29 cellular contexts compared by ENCODE assay signal in the genomic region with DNA sequence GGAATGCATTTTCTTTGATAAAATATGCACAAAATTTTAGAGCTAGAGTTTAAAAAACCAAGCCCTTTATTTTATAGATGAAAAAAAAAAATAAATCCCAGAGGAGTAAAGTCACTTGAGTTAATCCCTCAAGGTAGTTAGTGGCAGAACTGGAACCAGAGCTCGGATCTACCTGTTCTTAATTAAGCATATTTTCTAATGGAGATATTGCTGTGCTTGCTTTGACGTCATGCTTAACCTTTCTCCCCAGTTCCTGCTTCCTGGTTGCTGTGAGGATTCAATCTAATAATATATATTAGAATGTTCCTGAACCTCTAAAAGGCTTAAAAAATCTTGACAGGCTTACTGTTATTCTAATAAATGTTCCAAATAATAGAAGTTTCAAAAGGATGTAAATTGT.
"Had no signal": no experiment of that assay in that cellular context is flagged by ENCODE, and none has a peak within 500 bp of the region (broad histone marks: within the 10 kb centered on the region; RNA-seq: fewer than 3 reads in every experiment).

No MANE protein-coding gene starts in this region.

- H3K4me2 ChIP-seq: neural progenitor cell had no signal

- H3K4me1 ChIP-seq: neural progenitor cell, parathyroid adenoma, psoas muscle, right lobe of liver, stomach, thyroid gland, tibial nerve, upper lobe of left lung, vagina had no signal

- H3K4me1 Mint-ChIP-seq: naive thymus-derived CD8-positive, alpha-beta T cell; stimulated activated effector memory CD8-positive, alpha-beta T cell treated with anti-CD3 and anti-CD28 coated beads, Interleukin-12 subunit alpha, Interleukin-12 subunit beta, amount 100 ng/mL, for 72 hours; stimulated activated naive B cell treated with anti-CD40 and anti-IgM and Interleukin-4, amounts not matched to agents 10 μg/mL and 1 μg/mL and 100 μg/mL, for 72 hours had no signal

- H3K27ac Mint-ChIP-seq: naive thymus-derived CD8-positive, alpha-beta T cell; natural killer cell treated with Interleukin-12 subunit alpha and Interleukin-12 subunit beta and Interleukin-15 and Interleukin-18, amount 100 ng/mL, for 72 hours; nephron progenitor cell; neural progenitor cell; progenitor cell of endocrine pancreas; stimulated activated effector memory CD8-positive, alpha-beta T cell treated with anti-CD3 and anti-CD28 coated beads, Interleukin-12 subunit alpha, Interleukin-12 subunit beta, amount 100 ng/mL, for 72 hours; stimulated activated naive B cell treated with anti-CD40 and anti-IgM and Interleukin-4, amounts not matched to agents 10 μg/mL and 1 μg/mL and 100 μg/mL, for 72 hours; stimulated activated naive CD8-positive, alpha-beta T cell treated with anti-CD3 and anti-CD28 coated beads, Interleukin-15, Interleukin-2, amounts not matched to agents 100 ng/mL and 50 ng/mL, for 24 hours had no signal

- DNase-seq: naive thymus-derived CD8-positive, alpha-beta T cell; nephron progenitor cell; occipital lobe; ovary; posterior cingulate gyrus; psoas muscle; right cardiac atrium; right lobe of liver; sigmoid colon; small intestine; stimulated activated CD4-positive, alpha-beta T cell treated with anti-CD3 and anti-CD28 coated beads, Interleukin-15, amount 100 ng/mL, for 24 hours; stimulated activated CD4-positive, alpha-beta T cell treated with anti-CD3 and anti-CD28 coated beads, Interleukin-2, amount 100 ng/mL, for 24 hours; stimulated activated CD4-positive, alpha-beta T cell treated with anti-CD3 and anti-CD28 coated beads, Interleukin-2, amount 100 ng/mL, for 48 hours; stimulated activated CD4-positive, alpha-beta T cell treated with anti-CD3 and anti-CD28 coated beads, Interleukin-4, amount 100 ng/mL, for 24 hours; stimulated activated naive B cell treated with anti-CD40 and anti-IgM and Interleukin-4, amounts not matched to agents 10 μg/mL and 1 μg/mL and 100 μg/mL, for 72 hours; stimulated activated naive CD4-positive, alpha-beta T cell treated with Interleukin-2 at 50 U/mL for 16 hours; stomach; thyroid gland; trophoblast cell; upper lobe of left lung had no signal

- H3K27me3 ChIP-seq: neural progenitor cell, ovary, right lobe of liver, sigmoid colon, stomach, thyroid gland, tibial nerve, upper lobe of left lung, vagina had no signal

- ATAC-seq: naive thymus-derived CD8-positive, alpha-beta T cell; natural killer cell treated with Interleukin-12 subunit alpha and Interleukin-12 subunit beta and Interleukin-15 and Interleukin-18, amount 100 ng/mL, for 72 hours; psoas muscle; right cardiac atrium; right lobe of liver; stimulated activated effector memory CD8-positive, alpha-beta T cell treated with anti-CD3 and anti-CD28 coated beads, Interleukin-12 subunit alpha, Interleukin-12 subunit beta, amount 100 ng/mL, for 72 hours; stimulated activated naive B cell treated with anti-CD40 and anti-IgM and Interleukin-4, amounts not matched to agents 10 μg/mL and 1 μg/mL and 100 μg/mL, for 72 hours had no signal

- H3K4me3 ChIP-seq: neural progenitor cell, ovary, psoas muscle, right lobe of liver, sigmoid colon, stomach, thoracic aorta, thyroid gland, tibial nerve, upper lobe of left lung, vagina had no signal

- H3K27ac ChIP-seq: neural progenitor cell, ovary, parathyroid adenoma, psoas muscle, right lobe of liver, sigmoid colon, stomach, thoracic aorta, thyroid gland, tibial nerve, upper lobe of left lung, vagina had no signal

- H3K36me3 Mint-ChIP-seq: natural killer cell treated with Interleukin-12 subunit alpha and Interleukin-12 subunit beta and Interleukin-15 and Interleukin-18, amount 100 ng/mL, for 72 hours; neural progenitor cell; stimulated activated effector memory CD8-positive, alpha-beta T cell treated with anti-CD3 and anti-CD28 coated beads, Interleukin-12 subunit alpha, Interleukin-12 subunit beta, amount 100 ng/mL, for 72 hours; stimulated activated naive B cell treated with anti-CD40 and anti-IgM and Interleukin-4, amounts not matched to agents 10 μg/mL and 1 μg/mL and 100 μg/mL, for 72 hours had no signal

- H3K36me3 ChIP-seq: neural progenitor cell, ovary, right lobe of liver, sigmoid colon, stomach, thoracic aorta, thyroid gland, tibial nerve, upper lobe of left lung, vagina had no signal

- H3K9me3 Mint-ChIP-seq: natural killer cell treated with Interleukin-12 subunit alpha and Interleukin-12 subunit beta and Interleukin-15 and Interleukin-18, amount 100 ng/mL, for 72 hours; nephron progenitor cell; neural progenitor cell; stimulated activated effector memory CD8-positive, alpha-beta T cell treated with anti-CD3 and anti-CD28 coated beads, Interleukin-12 subunit alpha, Interleukin-12 subunit beta, amount 100 ng/mL, for 72 hours; stimulated activated naive B cell treated with anti-CD40 and anti-IgM and Interleukin-4, amounts not matched to agents 10 μg/mL and 1 μg/mL and 100 μg/mL, for 72 hours; stimulated activated naive CD8-positive, alpha-beta T cell treated with anti-CD3 and anti-CD28 coated beads, Interleukin-15, Interleukin-2, amounts not matched to agents 100 ng/mL and 50 ng/mL, for 24 hours had no signal

- H3K79me2 ChIP-seq: parathyroid adenoma had no signal

- H3K27me3 Mint-ChIP-seq: naive thymus-derived CD8-positive, alpha-beta T cell; stimulated activated naive CD8-positive, alpha-beta T cell treated with anti-CD3 and anti-CD28 coated beads, Interleukin-15, Interleukin-2, amounts not matched to agents 100 ng/mL and 50 ng/mL, for 24 hours had no signal

- H3K9me3 ChIP-seq: ovary, psoas muscle, right lobe of liver, sigmoid colon, stomach, thoracic aorta, thyroid gland, tibial nerve, upper lobe of left lung, vagina had no signal

- H2AFZ ChIP-seq: neural progenitor cell, parathyroid adenoma had no signal

- H3K9ac ChIP-seq: neural progenitor cell, parathyroid adenoma had no signal

- H3K4me3 Mint-ChIP-seq: naive thymus-derived CD8-positive, alpha-beta T cell; natural killer cell treated with Interleukin-12 subunit alpha and Interleukin-12 subunit beta and Interleukin-15 and Interleukin-18, amount 100 ng/mL, for 72 hours; nephron progenitor cell; neural progenitor cell; stimulated activated effector memory CD8-positive, alpha-beta T cell treated with anti-CD3 and anti-CD28 coated beads, Interleukin-12 subunit alpha, Interleukin-12 subunit beta, amount 100 ng/mL, for 72 hours; stimulated activated naive B cell treated with anti-CD40 and anti-IgM and Interleukin-4, amounts not matched to agents 10 μg/mL and 1 μg/mL and 100 μg/mL, for 72 hours; stimulated activated naive CD8-positive, alpha-beta T cell treated with anti-CD3 and anti-CD28 coated beads, Interleukin-15, Interleukin-2, amounts not matched to agents 100 ng/mL and 50 ng/mL, for 24 hours had no signal
